25 cellular contexts compared by ENCODE assay signal in genomic region chr3:33543600-33543999, GRCh38.
"Had no signal": no experiment of that assay in that cellular context is flagged by ENCODE, and none has a peak within 500 bp of the region (broad histone marks: within the 10 kb centered on the region; RNA-seq: fewer than 3 reads in every experiment).

No MANE protein-coding gene starts in this region.

- H3K9me3 Mint-ChIP-seq: activated naive CD4-positive, alpha-beta T cell treated with anti-CD3 and anti-CD28 coated beads, Interleukin-2, amount 10 ng/mL, durations not matched to agents 7 days and 5 days had no signal

- ATAC-seq: activated CD4-positive, CD25-positive, alpha-beta regulatory T cell treated with anti-CD3 and anti-CD28 coated beads, Interleukin-2, amount 50 U/mL, for 24 hours; activated CD8-positive, alpha-beta T cell treated with anti-CD3 and anti-CD28 coated beads for 36 hours; activated T-cell treated with anti-CD3 and anti-CD28 coated beads, Interleukin-2, amount 50 U/mL, for 72 hours; K562 had no signal

- H3K27ac Mint-ChIP-seq: activated CD8-positive, alpha-beta T cell treated with anti-CD3 and anti-CD28 coated beads for 36 hours; activated naive CD4-positive, alpha-beta T cell treated with anti-CD3 and anti-CD28 coated beads, Interleukin-2, amount 10 ng/mL, durations not matched to agents 7 days and 5 days; activated naive CD8-positive, alpha-beta T cell treated with anti-CD3 and anti-CD28 coated beads for 36 hours; activated T-cell treated with anti-CD3 and anti-CD28 coated beads, Interleukin-2, amount 50 U/mL, for 72 hours; activated T-helper 2 cell treated with anti-CD3 and anti-CD28 coated beads, Interferon-gamma antibody, Interleukin-2, Interleukin-4, amounts not matched to agents 10 μg/mL and 5 μg/mL and 100 μg/mL, durations not matched to agents 14 hours and 24 hours and 36 hours had no signal

- H3K4me3 ChIP-seq: cardiac muscle cell, K562 had no signal

- H3K9me3 ChIP-seq: SK-N-SH had no signal

- H3K27ac ChIP-seq: brain microvascular endothelial cell, cardiac muscle cell, VCaP had no signal

- H3K9ac ChIP-seq: SK-N-SH had no signal

- H3K4me2 ChIP-seq: SK-N-SH had no signal

- H3K4me1 Mint-ChIP-seq: activated naive CD4-positive, alpha-beta T cell treated with anti-CD3 and anti-CD28 coated beads, Interleukin-2, amount 10 ng/mL, durations not matched to agents 7 days and 5 days; activated naive CD8-positive, alpha-beta T cell treated with anti-CD3 and anti-CD28 coated beads for 36 hours had no signal

- H3K27me3 ChIP-seq: brain microvascular endothelial cell, cardiac muscle cell had no signal

- H3K27me3 Mint-ChIP-seq: activated CD8-positive, alpha-beta T cell treated with anti-CD3 and anti-CD28 coated beads for 36 hours; activated naive CD4-positive, alpha-beta T cell treated with anti-CD3 and anti-CD28 coated beads, Interleukin-2, amount 10 ng/mL, durations not matched to agents 7 days and 5 days; activated naive CD8-positive, alpha-beta T cell treated with anti-CD3 and anti-CD28 coated beads for 36 hours had no signal

- DNase-seq: activated CD4-positive, alpha-beta T cell treated with anti-CD3 and anti-CD28 coated beads for 4 hours; activated CD8-positive, alpha-beta memory T cell treated with anti-CD3 and anti-CD28 coated beads, Interleukin-2, amount 50 U/mL, for 4 hours; activated CD8-positive, alpha-beta T cell treated with anti-CD3 and anti-CD28 coated beads for 36 hours; activated gamma-delta T cell treated with Interleukin-2 at 50 U/mL for 16 hours; activated naive CD4-positive, alpha-beta T cell treated with anti-CD3 and anti-CD28 coated beads, Interleukin-2, amount 10 ng/mL, durations not matched to agents 7 days and 5 days; activated naive CD8-positive, alpha-beta T cell treated with anti-CD3 and anti-CD28 coated beads for 36 hours; activated T-cell treated with anti-CD3 and anti-CD28 coated beads, Interleukin-2, amount 50 U/mL, for 72 hours; brain microvascular endothelial cell; Kasumi-1; NCI-H1048; NCI-H1417; NCI-H1930; NCI-H2171; NCI-H345; NCI-H510A; NCI-H526 treated with DMSO at 0.1 percent for 48 hours; NCI-H82; SIG-M5; SK-N-SH; T-helper 1 cell had no signal

- H3K4me3 Mint-ChIP-seq: activated CD8-positive, alpha-beta T cell treated with anti-CD3 and anti-CD28 coated beads for 36 hours; activated naive CD4-positive, alpha-beta T cell treated with anti-CD3 and anti-CD28 coated beads, Interleukin-2, amount 10 ng/mL, durations not matched to agents 7 days and 5 days; activated naive CD8-positive, alpha-beta T cell treated with anti-CD3 and anti-CD28 coated beads for 36 hours; activated T-cell treated with anti-CD3 and anti-CD28 coated beads, Interleukin-2, amount 50 U/mL, for 72 hours had no signal

- FAIRE-seq: K562 had no signal
